Comparison of ENCODE assay signal across 15 cellular contexts in the genomic region with DNA sequence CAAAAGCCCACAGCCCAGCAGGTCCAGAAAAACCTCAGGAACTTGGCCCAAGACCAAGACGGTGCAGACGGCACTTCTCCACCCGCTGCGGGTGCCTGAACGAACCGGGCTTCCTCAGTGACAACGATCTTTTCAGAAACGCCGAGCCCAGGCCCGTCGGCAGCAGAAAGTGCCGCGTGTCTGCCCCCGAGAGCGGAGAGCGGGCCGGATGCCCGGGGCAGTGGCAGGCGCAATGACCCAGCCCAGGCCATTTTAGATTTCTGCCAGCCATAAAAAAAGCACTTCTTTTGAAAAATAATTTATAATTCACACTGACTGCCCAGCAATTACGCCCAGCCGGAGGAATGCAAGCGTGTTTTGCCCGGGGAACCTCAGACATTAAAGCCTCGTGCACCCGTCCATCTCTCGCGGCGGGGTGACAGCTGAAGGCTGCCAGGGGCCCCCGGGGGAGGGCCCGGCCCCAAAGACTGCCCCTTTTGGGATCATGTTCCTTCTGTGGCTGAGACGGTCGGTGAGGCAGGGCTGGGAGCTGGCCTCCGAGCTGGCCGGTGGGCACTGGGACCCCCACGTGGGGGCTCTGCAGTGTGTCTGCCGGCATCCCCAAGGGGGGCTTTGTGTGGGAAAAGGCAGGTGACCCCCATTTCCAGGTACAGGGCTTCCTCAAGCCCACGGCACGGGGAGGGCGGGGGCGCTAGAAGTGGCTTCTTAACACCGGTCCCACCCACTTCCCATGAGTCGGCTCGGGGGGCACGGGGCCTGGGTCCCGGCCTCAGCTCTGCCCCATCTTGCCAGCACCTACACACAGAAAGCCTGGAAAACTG.
DNase-seq lines count a peak whose midpoint lies in the region; ATAC-seq, FAIRE-seq and TF ChIP-seq lines count a peak whose summit lies in the region.
"Had no signal": no experiment of that assay in that cellular context is flagged by ENCODE, and none has a peak within 500 bp of the region (broad histone marks: within the 10 kb centered on the region; RNA-seq: fewer than 3 reads in every experiment).

No MANE protein-coding gene starts in this region.

- peaks cover 10% of the 10 kb centered on the region; the same call in 2 of the 3 replicates for H3K79me2 ChIP-seq in K562 (ENCODE audit: control insufficient read depth, insufficient read depth, low read length)

- CTCF ChIA-PET in K562 (lab: Yijun Ruan, JAX; ENCODE audit: low intra/inter-chr PET ratio) = no interaction called here

- intact Hi-C loops in K562 (cut with micrococcal nuclease) (no loop called here), lower lobe of right lung (cut with DNase I) (no loop called here)

- ATAC-seq in K562 (no peak), lower lobe of right lung (no peak), GM21381 (IDR thresholded peaks at IDR 0.05; ENCODE audit: unreplicated experiment) (no peak)
- ATAC-seq in stimulated activated naive B cell treated with anti-CD40 and anti-IgM and Interleukin-4, amounts not matched to agents 10 μg/mL and 1 μg/mL and 100 μg/mL, for 72 hours (replicated peaks) = no peak
- ATAC-seq: activated T-cell treated with anti-CD3 and anti-CD28 coated beads, Interleukin-2, amount 50 U/mL, for 4 hours had no signal

- H3K36me3 ChIP-seq in K562 (ENCODE audit: control insufficient read depth, insufficient read depth, low read length) (peaks cover 29% of the 10 kb centered on the region), lower lobe of right lung (no peaks in the 10 kb centered on the region)
- H3K36me3 ChIP-seq: MG63, SJSA1 had no signal

- no peak for TF ChIP-seq POLR2A in K562 (conservative IDR thresholded peaks at IDR 0.05)

- peaks cover 3 to 10% (median 6%) of the 10 kb centered on the region in 3 donors for H3K9me3 Mint-ChIP-seq in IgD-negative memory B cell
- H3K9me3 Mint-ChIP-seq in stimulated activated naive B cell treated with anti-CD40 and anti-IgM and Interleukin-4, amounts not matched to agents 10 μg/mL and 1 μg/mL and 100 μg/mL, for 72 hours = peaks cover 18 to 20% of the 10 kb centered on the region in 2 donors

- peaks cover 3% of the 10 kb centered on the region for H3K36me3 Mint-ChIP-seq in IgD-negative memory B cell
- H3K36me3 Mint-ChIP-seq in stimulated activated naive B cell treated with anti-CD40 and anti-IgM and Interleukin-4, amounts not matched to agents 10 μg/mL and 1 μg/mL and 100 μg/mL, for 72 hours = peaks cover 60 to 86% of the 10 kb centered on the region in 2 donors

- peak overlapping the region; percentile 90; the same call in 2 of the 3 replicates for H3K27ac ChIP-seq in K562 (ENCODE audit: extremely low read depth, low read depth, low read length)
- H3K27ac ChIP-seq in lower lobe of right lung = no peak overlapping the region
- H3K27ac ChIP-seq: SJSA1 had no signal

- no peak overlapping the region for H2AFZ ChIP-seq in K562 (ENCODE audit: low read depth, low read length)

- FAIRE-seq in K562 (lab: Jason Lieb, UNC) = no peak
- FAIRE-seq: G401.6 had no signal

- peaks cover 0 to 5% (median 2%) of the 10 kb centered on the region in 3 donors for H3K4me1 Mint-ChIP-seq in IgD-negative memory B cell
- peaks cover 32 to 38% of the 10 kb centered on the region in 2 donors for H3K4me1 Mint-ChIP-seq in stimulated activated naive B cell treated with anti-CD40 and anti-IgM and Interleukin-4, amounts not matched to agents 10 μg/mL and 1 μg/mL and 100 μg/mL, for 72 hours

- 88% methylated on average over 32 of the region's 45 CpGs for WGBS in K562 (ENCODE audit: insufficient coverage, low coverage, missing lambda C conversion rate)

- H3K9me3 ChIP-seq in K562 (replicated peaks; ENCODE audit: control insufficient read depth, insufficient read depth, low read depth, low read length) = peaks cover 10% of the 10 kb centered on the region; the same call in 1 of the 2 replicates
- no peaks in the 10 kb centered on the region for H3K9me3 ChIP-seq in lower lobe of right lung
- H3K9me3 ChIP-seq: adrenal gland, MG63, SJSA1 had no signal

- H3K27me3 ChIP-seq in K562 (ENCODE audit: control insufficient read depth in 2 of 2, insufficient read depth in 2 of 2, low read length in 2 of 2) (no peaks in the 10 kb centered on the region), lower lobe of right lung (ENCODE audit: low read depth) (no peaks in the 10 kb centered on the region)
- H3K27me3 ChIP-seq: adrenal gland, MG63, SJSA1 had no signal

- H3K27ac Mint-ChIP-seq in IgD-negative memory B cell = peak overlapping the region in 2 of 3 donors; percentile 50 to 63
- peak overlapping the region; percentile 51 for H3K27ac Mint-ChIP-seq in stimulated activated naive B cell treated with anti-CD40 and anti-IgM and Interleukin-4, amounts not matched to agents 10 μg/mL and 1 μg/mL and 100 μg/mL, for 72 hours

- in situ Hi-C loops in K562 (cut with MboI) = no loop called here

- peaks cover 11% of the 10 kb centered on the region for H3K9me1 ChIP-seq in K562 (ENCODE audit: control insufficient read depth, insufficient read depth, low read length)

- POLR2A ChIA-PET in K562 (lab: Yijun Ruan, JAX) = no interaction called here

- H3K4me1 ChIP-seq in K562 (replicated peaks in 1 of 2; ENCODE audit: control insufficient read depth in 2 of 2, insufficient read depth in 2 of 2, low read length in 2 of 2) = peaks cover 10 to 54% of the 10 kb centered on the region in 2 experiments
- peaks cover 10% of the 10 kb centered on the region for H3K4me1 ChIP-seq in lower lobe of right lung
- H3K4me1 ChIP-seq: SJSA1 had no signal

- H3K4me3 ChIP-seq in K562 = no peak overlapping the region
- H3K4me3 ChIP-seq in lower lobe of right lung = no peak overlapping the region
- H3K4me3 ChIP-seq: adrenal gland, lung, MG63, SJSA1 had no signal

- H3K9ac ChIP-seq in K562 (ENCODE audit: insufficient read depth in 1 of 2, low read depth in 2 of 2, low read length in 2 of 2) = peak overlapping the region; percentile 57 to 70; a peak in 1 of 4 replicates

- no peak for TF ChIP-seq RAD21 in K562 (CRISPR knock-in tag; conservative IDR thresholded peaks at IDR 0.05 in 1 of 2, IDR thresholded peaks at IDR 0.05 in 1 of 2)

- no peaks in the 10 kb centered on the region for H4K20me1 ChIP-seq in K562 (replicated peaks; ENCODE audit: control insufficient read depth, insufficient read depth, low read length)

- no peak overlapping the region for H3K4me2 ChIP-seq in K562 (ENCODE audit: insufficient read depth, low read length)

- BruUV-seq in K562 (replicated peaks; lab: Mats Ljungman, UMichigan) = no TSS peak

- DNase-seq in K562 (ENCODE audit: extremely low read depth in 1 of 4, low spot score in 3 of 4) = no peak
- DNase-seq in lower lobe of right lung = peak; percentile 44
- DNase-seq in stimulated activated naive B cell treated with anti-CD40 and anti-IgM and Interleukin-4, amounts not matched to agents 10 μg/mL and 1 μg/mL and 100 μg/mL, for 72 hours = no peak
- DNase-seq in NCI-H2171 (lab: John Stamatoyannopoulos, UW) = no peak
- no peak for DNase-seq in pons (ENCODE audit: low spot score)
- DNase-seq: activated CD4-positive, alpha-beta T cell treated with anti-CD3 and anti-CD28 coated beads, Interleukin-2, amount 50 U/mL, for 1 hour; activated T-cell treated with anti-CD3 and anti-CD28 coated beads, Interleukin-2, amount 50 U/mL, for 4 hours; adrenal gland; MG63; T-helper 9 cell had no signal

- H3K4me3 Mint-ChIP-seq in IgD-negative memory B cell = peak overlapping the region in 1 of 4 donors; percentile 47
- no peak overlapping the region for H3K4me3 Mint-ChIP-seq in stimulated activated naive B cell treated with anti-CD40 and anti-IgM and Interleukin-4, amounts not matched to agents 10 μg/mL and 1 μg/mL and 100 μg/mL, for 72 hours
- H3K4me3 Mint-ChIP-seq: activated T-cell treated with anti-CD3 and anti-CD28 coated beads, Interleukin-2, amount 50 U/mL, for 4 hours had no signal

- TF ChIP-seq CTCF in K562 (IDR thresholded peaks at IDR 0.05 in 2 of 3, conservative IDR thresholded peaks at IDR 0.05 in 1 of 3; ENCODE audit: insufficient read depth in 2 of 3, low read depth in 1 of 3, low read length in 3 of 3) (no peak), lower lobe of right lung (IDR thresholded peaks at IDR 0.05) (no peak)

- TF ChIP-seq EP300 in K562 (IDR thresholded peaks at IDR 0.05; ENCODE audit: low read length) = no peak

- peaks cover 3% of the 10 kb centered on the region for H3K27me3 Mint-ChIP-seq in IgD-negative memory B cell
- no peaks in the 10 kb centered on the region for H3K27me3 Mint-ChIP-seq in stimulated activated naive B cell treated with anti-CD40 and anti-IgM and Interleukin-4, amounts not matched to agents 10 μg/mL and 1 μg/mL and 100 μg/mL, for 72 hours

TF ChIP-seq in K562, 482 proteins besides CTCF, POLR2A, EP300 and RAD21:
- TF ChIP-seq RCOR1 (IDR thresholded peaks at IDR 0.05; ENCODE audit: borderline replicate concordance in 1 of 2, low read depth in 2 of 2, low read length in 2 of 2) (no peak), NFIC (IDR thresholded peaks at IDR 0.05) (0 out of 2 replicates have a peak, but pooled peaks have one; percentile 5)
- TF ChIP-seq, protein P1, sequence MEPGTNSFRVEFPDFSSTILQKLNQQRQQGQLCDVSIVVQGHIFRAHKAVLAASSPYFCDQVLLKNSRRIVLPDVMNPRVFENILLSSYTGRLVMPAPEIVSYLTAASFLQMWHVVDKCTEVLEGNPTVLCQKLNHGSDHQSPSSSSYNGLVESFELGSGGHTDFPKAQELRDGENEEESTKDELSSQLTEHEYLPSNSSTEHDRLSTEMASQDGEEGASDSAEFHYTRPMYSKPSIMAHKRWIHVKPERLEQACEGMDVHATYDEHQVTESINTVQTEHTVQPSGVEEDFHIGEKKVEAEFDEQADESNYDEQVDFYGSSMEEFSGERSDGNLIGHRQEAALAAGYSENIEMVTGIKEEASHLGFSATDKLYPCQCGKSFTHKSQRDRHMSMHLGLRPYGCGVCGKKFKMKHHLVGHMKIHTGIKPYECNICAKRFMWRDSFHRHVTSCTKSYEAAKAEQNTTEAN (CRISPR knock-in tag; IDR thresholded peaks at IDR 0.05) = no peak
